In genomic region chr1:172557270-172557669, GRCh38 we compare ENCODE assay signal across 28 cellular contexts.
"Had no signal": no experiment of that assay in that cellular context is flagged by ENCODE, and none has a peak within 500 bp of the region (broad histone marks: within the 10 kb centered on the region; RNA-seq: fewer than 3 reads in every experiment).

No MANE protein-coding gene starts in this region.

- DNase-seq: colonic mucosa; cortex of kidney; dermis blood vessel endothelial cell; dorsolateral prefrontal cortex; effector CD4-positive, alpha-beta T cell; effector CD8-positive, alpha-beta T cell; effector memory CD4-positive, alpha-beta T cell; effector memory CD8-positive, alpha-beta T cell; endodermal cell; esophagus squamous epithelium; foreskin fibroblast; foreskin keratinocyte; foreskin melanocyte; gastrocnemius medialis; glutamatergic neuron; head of caudate nucleus; heart left ventricle; heart right ventricle had no signal

- H3K27ac Mint-ChIP-seq: dendritic cell treated with granulocyte-macrophage colony-stimulating factor and Interleukin-4, amounts not matched to agents 40 ng/mL and 50 ng/mL, for 4 days; endodermal cell had no signal

- H3K27me3 ChIP-seq: colonic mucosa, dorsolateral prefrontal cortex, esophagus muscularis mucosa, esophagus squamous epithelium, foreskin keratinocyte, gastrocnemius medialis, gastroesophageal sphincter, heart left ventricle, heart right ventricle had no signal

- H3K9me3 ChIP-seq: colonic mucosa, esophagus muscularis mucosa, esophagus squamous epithelium, gastrocnemius medialis, gastroesophageal sphincter, heart left ventricle, heart right ventricle had no signal

- H3K9me3 Mint-ChIP-seq: dendritic cell treated with granulocyte-macrophage colony-stimulating factor and Interleukin-4, amounts not matched to agents 40 ng/mL and 50 ng/mL, for 4 days; effector memory CD8-positive, alpha-beta T cell; endodermal cell had no signal

- H3K4me3 Mint-ChIP-seq: dendritic cell treated with granulocyte-macrophage colony-stimulating factor and Interleukin-4, amounts not matched to agents 40 ng/mL and 50 ng/mL, for 4 days; effector memory CD8-positive, alpha-beta T cell; endodermal cell had no signal

- H3K27ac ChIP-seq: colonic mucosa, coronary artery, dorsolateral prefrontal cortex, epithelial cell of prostate, esophagus muscularis mucosa, esophagus squamous epithelium, foreskin keratinocyte, gastrocnemius medialis, gastroesophageal sphincter, heart left ventricle, heart right ventricle had no signal

- ATAC-seq: effector memory CD8-positive, alpha-beta T cell; esophagus mucosa; foreskin keratinocyte; gastrocnemius medialis; gastroesophageal sphincter; heart left ventricle; heart right ventricle had no signal

- H3K36me3 ChIP-seq: colonic mucosa had no signal

- H3K27me3 Mint-ChIP-seq: dendritic cell treated with granulocyte-macrophage colony-stimulating factor and Interleukin-4, amounts not matched to agents 40 ng/mL and 50 ng/mL, for 4 days; effector memory CD8-positive, alpha-beta T cell had no signal

- FAIRE-seq: colon, endometrium, endothelial cell of umbilical vein, frontal cortex had no signal

- H3K4me1 ChIP-seq: colonic mucosa, esophagus muscularis mucosa, esophagus squamous epithelium, foreskin keratinocyte, gastrocnemius medialis, gastroesophageal sphincter, heart left ventricle, heart right ventricle had no signal

- H3K4me3 ChIP-seq: colonic mucosa, coronary artery, dorsolateral prefrontal cortex, esophagus muscularis mucosa, esophagus squamous epithelium, gastrocnemius medialis, gastroesophageal sphincter, heart left ventricle, heart right ventricle had no signal
